Comparison of ENCODE assay signal across 8 cellular contexts in the genomic region with DNA sequence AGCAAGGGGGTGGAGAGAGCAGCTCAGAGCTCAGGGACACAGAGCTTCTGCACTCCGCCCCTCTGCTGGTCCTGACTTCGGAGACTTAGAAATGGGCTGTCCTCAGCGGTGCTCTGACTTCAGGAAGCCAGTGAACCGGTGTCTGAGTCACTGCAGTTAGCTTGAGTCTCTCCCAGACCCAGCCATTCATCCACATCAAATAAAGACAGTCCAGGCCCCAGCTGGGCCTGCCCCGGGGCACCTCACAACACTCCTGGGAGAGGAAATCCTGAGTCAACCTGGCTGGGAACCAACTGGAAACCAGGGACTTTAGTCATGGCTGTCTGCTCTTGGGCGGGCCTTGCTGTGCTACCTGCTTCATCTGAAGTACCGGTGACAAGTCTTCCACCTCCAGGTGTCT. TPM values are rescaled to one million over a fixed set of nuclear protein-coding genes. Genes with fewer than 3 reads are reported as not detected.
DNase-seq lines count a peak whose midpoint lies in the region; ATAC-seq and TF ChIP-seq lines count a peak whose summit lies in the region.

No MANE protein-coding gene starts in this region.

- peak overlapping the region; percentile 49; the same call in 1 of the 2 replicates for H3K4me3 ChIP-seq in PC-9

- peaks cover 67% of the 10 kb centered on the region for H3K4me1 ChIP-seq in PC-9 (replicated peaks; ENCODE audit: insufficient read depth)

- H4K20me1 ChIP-seq in PC-9 (ENCODE audit: insufficient read depth), result no peaks in the 10 kb centered on the region

- H3K9me3 ChIP-seq in PC-9 (ENCODE audit: insufficient read depth, low read depth), result no peaks in the 10 kb centered on the region

- H3K27ac ChIP-seq in PC-9, result peak overlapping the region; percentile 98

- H3F3A ChIP-seq in PC-9 (ENCODE audit: insufficient read depth, low read depth), result peaks cover 40% of the 10 kb centered on the region

- no TSS peak for BruUV-seq in PC-9 (replicated peaks; lab: Mats Ljungman, UMichigan)

- intact Hi-C loops in PC-9 (cut with micrococcal nuclease; ENCODE audit: unreplicated experiment) (loop anchor here (1.0 to 5.0 kb wide), 4 partner anchors 23 to 192 kb away; no protein-coding TSS in a partner anchor), posterior vena cava (cut with DNase I) (no loop called here)

- peaks cover 8% of the 10 kb centered on the region; the same call in 1 of the 2 replicates for H3K79me2 ChIP-seq in PC-9 (ENCODE audit: low read depth)

- H2AFZ ChIP-seq in PC-9, result no peak overlapping the region; the same call in 1 of the 2 replicates

- in situ Hi-C loops in Caki2 (cut with HindIII; ENCODE audit: low pct_unique_long_range_greater_than_20kb, low sequenced_read_pairs), result no loop called here

- no peaks in the 10 kb centered on the region for H3K36me3 ChIP-seq in PC-9 (ENCODE audit: low read depth)

- peak overlapping the region; percentile 77 for H3K4me2 ChIP-seq in PC-9

- H3K9me2 ChIP-seq in PC-9 (ENCODE audit: insufficient read depth), result no peaks in the 10 kb centered on the region

- CTCF ChIA-PET in PC-9 (lab: Charles Lee), result interaction anchor here (1.1 kb wide), 1 partner anchor 65 kb away, joined by 3 read pairs; no protein-coding TSS in a partner anchor

- DNase-seq in Caki2 (ENCODE audit: low read depth) (peak; percentile 99), PC-9 (peak; percentile 94 to 98), posterior vena cava (ENCODE audit: low spot score) (peak; percentile 77), NCI-H187 treated with DMSO at 0.1 percent for 48 hours (lab: John Stamatoyannopoulos, UW) (no peak), GM20000 (ENCODE audit: low spot score) (no peak)

- no peaks in the 10 kb centered on the region for H3K27me3 ChIP-seq in PC-9 (ENCODE audit: insufficient read depth, low read depth)

- ATAC-seq in esophagus mucosa (peak; percentile 98), HG02571 (IDR thresholded peaks at IDR 0.05; ENCODE audit: unreplicated experiment) (no peak), GM21717 (IDR thresholded peaks at IDR 0.05; ENCODE audit: unreplicated experiment) (no peak)

- POLR2A ChIA-PET in PC-9 (lab: Charles Lee; ENCODE audit: unreplicated experiment), result interaction anchor here (0.6 kb wide), 1 partner anchor 22 kb away, joined by 3 read pairs; no protein-coding TSS in a partner anchor

- no peak for TF ChIP-seq CTCF in PC-9 (conservative IDR thresholded peaks at IDR 0.05)
- TF ChIP-seq CTCF in GM20000 (IDR thresholded peaks at IDR 0.05; ENCODE audit: extremely low read depth, missing control alignments), result no peak

RNA-seq across cellular contexts. Expression of a gene that starts 5.4 kb away (rescaled TPM):
- total RNA-seq in Caki2 (2014; rRNA removed; shearing (Covaris generic); ENCODE audit: low replicate concordance), result 17.4 and 41.1 TPM in 2 replicates
- total RNA-seq in PC-9 (2021) (24.3 and 30.6 TPM in 2 replicates), esophagus mucosa (24.2 TPM), posterior vena cava (not detected)

Comparison
In these comparisons a context has a peak if more than half of its experiments do, and no peak if none do; other contexts are left out.
1. DNase-seq: peak in Caki2 (single experiment), PC-9 (2 of 2) and posterior vena cava (single experiment); none in NCI-H187 treated with DMSO at 0.1 percent for 48 hours (single experiment) and GM20000 (single experiment).
2. RNA of a gene that starts 5.4 kb away (total RNA-seq): 17.4 to 41.1 TPM in Caki2, 24.3 to 30.6 TPM in PC-9 and 24.2 TPM in esophagus mucosa (single experiment); not detected in posterior vena cava; every median in the first group is over 10 times any median in the second.